38 cellular contexts compared by ENCODE assay signal in the genomic region with DNA sequence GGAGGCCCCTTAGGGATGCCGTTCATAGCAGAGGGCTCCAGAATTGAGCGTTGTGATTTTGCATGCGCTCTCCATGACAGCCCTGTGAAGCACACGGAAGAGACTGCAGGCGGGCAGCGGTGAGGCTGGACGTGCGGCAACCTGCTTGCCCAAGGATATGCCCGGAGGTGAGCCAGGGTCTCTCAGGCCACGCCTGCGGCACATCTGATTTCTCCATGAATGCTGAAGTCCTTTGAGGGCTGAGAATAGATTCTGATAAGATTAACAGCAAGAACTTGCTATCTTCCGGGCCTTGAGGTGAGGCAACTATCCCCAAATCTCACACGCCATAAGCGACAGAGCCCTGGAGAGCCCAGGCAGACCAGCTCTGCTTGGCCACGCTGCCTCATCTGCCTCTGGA. TPM values are rescaled to one million over a fixed set of nuclear protein-coding genes. Genes with fewer than 3 reads are reported as not detected.
"Had no signal": no experiment of that assay in that cellular context is flagged by ENCODE, and none has a peak within 500 bp of the region (broad histone marks: within the 10 kb centered on the region; RNA-seq: fewer than 3 reads in every experiment).

No MANE protein-coding gene starts in this region.

- ATAC-seq: activated CD8-positive, alpha-beta T cell treated with anti-CD3 and anti-CD28 coated beads for 36 hours; activated naive CD4-positive, alpha-beta T cell treated with anti-CD3 and anti-CD28 coated beads, Interleukin-2, amount 50 U/mL, for 72 hours; activated T-cell treated with anti-CD3 and anti-CD28 coated beads, Interleukin-2, amount 50 U/mL, for 4 hours; activated T-cell treated with anti-CD3 and anti-CD28 coated beads, Interleukin-2, amount 50 U/mL, for 72 hours; activated T-helper 17 cell treated with anti-CD3 and anti-CD28 coated beads, Interleukin-2, amount 50 U/mL, for 72 hours; body of pancreas had no signal

- H3K4me1 ChIP-seq: adrenal gland, breast epithelium had no signal

- H3K36me3 Mint-ChIP-seq: activated CD4-positive, alpha-beta memory T cell treated with anti-CD3 and anti-CD28 coated beads for 36 hours; activated naive CD4-positive, alpha-beta T cell treated with anti-CD3 and anti-CD28 coated beads, Interleukin-2, amount 50 U/mL, for 72 hours; activated naive CD8-positive, alpha-beta T cell treated with anti-CD3 and anti-CD28 coated beads for 36 hours had no signal

- H3K4me3 Mint-ChIP-seq: activated B cell treated with CpG ODN at 0.5 μM for 24 hours; activated CD4-positive, alpha-beta memory T cell treated with anti-CD3 and anti-CD28 coated beads for 36 hours; activated CD4-positive, alpha-beta T cell treated with anti-CD3 and anti-CD28 coated beads, Interleukin-2, amount 10 ng/mL, durations not matched to agents 24 days and 14 days; activated CD8-positive, alpha-beta T cell treated with anti-CD3 and anti-CD28 coated beads for 36 hours; activated naive CD4-positive, alpha-beta T cell treated with anti-CD3 and anti-CD28 coated beads for 36 hours; activated naive CD8-positive, alpha-beta T cell treated with anti-CD3 and anti-CD28 coated beads for 36 hours; activated T-cell treated with anti-CD3 and anti-CD28 coated beads, Interleukin-2, amount 50 U/mL, for 4 hours; activated T-cell treated with anti-CD3 and anti-CD28 coated beads, Interleukin-2, amount 50 U/mL, for 72 hours; activated T-helper 1 cell treated with anti-CD3 and anti-CD28 coated beads, Interleukin-12 subunit alpha, Interleukin-12 subunit beta, Interleukin-2, Interleukin-4 antibody, amounts not matched to agents 30 ng/mL and 10 ng/mL and 1 ng/mL, durations not matched to agents 14 hours and 24 hours and 36 hours; activated T-helper 17 cell treated with anti-CD3 and anti-CD28 coated beads, Interleukin-2, amount 50 U/mL, for 72 hours; T-helper 1 cell treated with Interleukin-12 subunit alpha and Interleukin-12 subunit beta and Interleukin-4 antibody, amounts not matched to agents 30 μg/mL and 1 μg/mL, for 36 hours; T-helper 2 cell treated with Interferon-gamma antibody and Interleukin-4, amounts not matched to agents 5 μg/mL and 100 μg/mL, for 36 hours had no signal

- H3K4me3 ChIP-seq: adrenal gland, body of pancreas, breast epithelium had no signal

- H3K27me3 Mint-ChIP-seq: activated B cell treated with CpG ODN at 0.5 μM for 24 hours; activated CD4-positive, alpha-beta memory T cell treated with anti-CD3 and anti-CD28 coated beads for 36 hours; activated CD4-positive, alpha-beta T cell treated with anti-CD3 and anti-CD28 coated beads, Interleukin-2, amount 10 ng/mL, durations not matched to agents 24 days and 14 days; activated CD8-positive, alpha-beta T cell treated with anti-CD3 and anti-CD28 coated beads for 36 hours; activated naive CD8-positive, alpha-beta T cell treated with anti-CD3 and anti-CD28 coated beads for 36 hours; activated T-helper 17 cell treated with anti-CD3 and anti-CD28 coated beads, Interleukin-2, amount 50 U/mL, for 72 hours had no signal

- H3K27ac Mint-ChIP-seq: activated B cell treated with CpG ODN at 0.5 μM for 24 hours; activated CD4-positive, alpha-beta memory T cell treated with anti-CD3 and anti-CD28 coated beads for 36 hours; activated CD4-positive, alpha-beta T cell treated with anti-CD3 and anti-CD28 coated beads, Interleukin-2, amount 10 ng/mL, durations not matched to agents 24 days and 14 days; activated CD8-positive, alpha-beta T cell treated with anti-CD3 and anti-CD28 coated beads for 36 hours; activated naive CD4-positive, alpha-beta T cell treated with anti-CD3 and anti-CD28 coated beads for 36 hours; activated naive CD4-positive, alpha-beta T cell treated with anti-CD3 and anti-CD28 coated beads, Interleukin-2, amount 50 U/mL, for 72 hours; activated naive CD8-positive, alpha-beta T cell treated with anti-CD3 and anti-CD28 coated beads for 36 hours; activated T-cell treated with anti-CD3 and anti-CD28 coated beads, Interleukin-2, amount 50 U/mL, for 72 hours; activated T-helper 1 cell treated with anti-CD3 and anti-CD28 coated beads, Interleukin-12 subunit alpha, Interleukin-12 subunit beta, Interleukin-2, Interleukin-4 antibody, amounts not matched to agents 30 ng/mL and 10 ng/mL and 1 ng/mL, durations not matched to agents 14 hours and 24 hours and 36 hours; activated T-helper 17 cell treated with anti-CD3 and anti-CD28 coated beads, Interleukin-2, amount 50 U/mL, for 72 hours; T-helper 1 cell treated with Interleukin-12 subunit alpha and Interleukin-12 subunit beta and Interleukin-4 antibody, amounts not matched to agents 30 μg/mL and 1 μg/mL, for 36 hours; T-helper 2 cell treated with Interferon-gamma antibody and Interleukin-4, amounts not matched to agents 5 μg/mL and 100 μg/mL, for 36 hours had no signal

- H3K9me3 ChIP-seq: adrenal gland, body of pancreas, breast epithelium had no signal

- H3K36me3 ChIP-seq: adrenal gland, brain microvascular endothelial cell, breast epithelium had no signal

- H3K4me1 Mint-ChIP-seq: activated B cell treated with CpG ODN at 0.5 μM for 24 hours; activated CD4-positive, alpha-beta T cell treated with anti-CD3 and anti-CD28 coated beads, Interleukin-2, amount 10 ng/mL, durations not matched to agents 24 days and 14 days; activated naive CD8-positive, alpha-beta T cell treated with anti-CD3 and anti-CD28 coated beads for 36 hours; activated T-helper 17 cell treated with anti-CD3 and anti-CD28 coated beads, Interleukin-2, amount 50 U/mL, for 72 hours had no signal

- H3K9me3 Mint-ChIP-seq: activated B cell treated with CpG ODN at 0.5 μM for 24 hours; activated CD4-positive, alpha-beta memory T cell treated with anti-CD3 and anti-CD28 coated beads for 36 hours; activated CD4-positive, alpha-beta T cell treated with anti-CD3 and anti-CD28 coated beads, Interleukin-2, amount 10 ng/mL, durations not matched to agents 24 days and 14 days; activated CD8-positive, alpha-beta T cell treated with anti-CD3 and anti-CD28 coated beads for 36 hours; activated naive CD4-positive, alpha-beta T cell treated with anti-CD3 and anti-CD28 coated beads for 36 hours; activated naive CD4-positive, alpha-beta T cell treated with anti-CD3 and anti-CD28 coated beads, Interleukin-2, amount 50 U/mL, for 72 hours; activated naive CD8-positive, alpha-beta T cell treated with anti-CD3 and anti-CD28 coated beads for 36 hours; activated T-cell treated with anti-CD3 and anti-CD28 coated beads, Interleukin-2, amount 50 U/mL, for 4 hours; activated T-cell treated with anti-CD3 and anti-CD28 coated beads, Interleukin-2, amount 50 U/mL, for 72 hours; activated T-helper 1 cell treated with anti-CD3 and anti-CD28 coated beads, Interleukin-12 subunit alpha, Interleukin-12 subunit beta, Interleukin-2, Interleukin-4 antibody, amounts not matched to agents 30 ng/mL and 10 ng/mL and 1 ng/mL, durations not matched to agents 14 hours and 24 hours and 36 hours; activated T-helper 17 cell treated with anti-CD3 and anti-CD28 coated beads, Interleukin-2, amount 50 U/mL, for 72 hours; T-helper 1 cell treated with Interleukin-12 subunit alpha and Interleukin-12 subunit beta and Interleukin-4 antibody, amounts not matched to agents 30 μg/mL and 1 μg/mL, for 36 hours; T-helper 2 cell treated with Interferon-gamma antibody and Interleukin-4, amounts not matched to agents 5 μg/mL and 100 μg/mL, for 36 hours had no signal

- DNase-seq: activated B cell treated with CpG ODN at 0.5 μM for 24 hours; activated CD4-positive, alpha-beta memory T cell treated with anti-CD3 and anti-CD28 coated beads for 36 hours; activated CD4-positive, alpha-beta T cell treated with anti-CD3 and anti-CD28 coated beads for 4 hours; activated CD4-positive, alpha-beta T cell treated with anti-CD3 and anti-CD28 coated beads, Interleukin-2, amount 10 ng/mL, durations not matched to agents 24 days and 14 days; activated CD4-positive, alpha-beta T cell treated with anti-CD3 and anti-CD28 coated beads, Interleukin-2, amount 50 U/mL, for 1 hour; activated CD4-positive, alpha-beta T cell treated with anti-CD3 and anti-CD28 coated beads, Interleukin-2, amount 50 U/mL, for 4 hours; activated CD4-positive, CD25-positive, alpha-beta regulatory T cell treated with anti-CD3 and anti-CD28 coated beads, Interleukin-2, amount 50 U/mL, for 72 hours; activated CD8-positive, alpha-beta memory T cell treated with anti-CD3 and anti-CD28 coated beads, Interleukin-2, amount 50 U/mL, for 4 hours; activated CD8-positive, alpha-beta T cell treated with anti-CD3 and anti-CD28 coated beads for 36 hours; activated effector memory CD4-positive, alpha-beta T cell treated with anti-CD3 and anti-CD28 coated beads, Interleukin-2, amount 50 U/mL, for 16 hours; activated gamma-delta T cell treated with Interleukin-2 at 50 U/mL for 16 hours; activated naive CD4-positive, alpha-beta T cell; activated naive CD4-positive, alpha-beta T cell treated with anti-CD3 and anti-CD28 coated beads for 36 hours; activated naive CD4-positive, alpha-beta T cell treated with anti-CD3 and anti-CD28 coated beads, Interleukin-2, amount 50 U/mL, for 16 hours; activated naive CD8-positive, alpha-beta T cell treated with anti-CD3 and anti-CD28 coated beads for 36 hours; activated T-cell treated with anti-CD3 and anti-CD28 coated beads for 4 hours; activated T-cell treated with anti-CD3 and anti-CD28 coated beads, Interleukin-2, amount 50 U/mL, for 1 hour; activated T-cell treated with anti-CD3 and anti-CD28 coated beads, Interleukin-2, amount 50 U/mL, for 4 hours; activated T-cell treated with anti-CD3 and anti-CD28 coated beads, Interleukin-2, amount 50 U/mL, for 72 hours; adrenal gland; amniotic stem cell; aorta; body of pancreas; brain microvascular endothelial cell; central memory CD4-positive, alpha-beta T cell; T-helper 1 cell; T-helper 2 cell; T-helper 9 cell had no signal

- H3K27ac ChIP-seq: adrenal gland, body of pancreas, brain microvascular endothelial cell, breast epithelium, VCaP had no signal

- H3K27me3 ChIP-seq: adrenal gland, body of pancreas, brain microvascular endothelial cell, breast epithelium had no signal

RNA-seq across cellular contexts. Expression of a gene that starts 55.6 kb away (rescaled TPM):
- total RNA-seq: activated B cell treated with CpG ODN at 0.5 μM for 24 hours; activated CD4-positive, alpha-beta memory T cell treated with anti-CD3 and anti-CD28 coated beads for 36 hours; activated CD4-positive, alpha-beta T cell treated with anti-CD3 and anti-CD28 coated beads, Interleukin-2, amount 10 ng/mL, durations not matched to agents 24 days and 14 days; activated CD8-positive, alpha-beta memory T cell treated with anti-CD3 and anti-CD28 coated beads for 36 hours; activated CD8-positive, alpha-beta T cell treated with anti-CD3 and anti-CD28 coated beads for 36 hours; activated naive CD4-positive, alpha-beta T cell treated with anti-CD3 and anti-CD28 coated beads for 36 hours; activated naive CD4-positive, alpha-beta T cell treated with anti-CD3 and anti-CD28 coated beads, Interleukin-2, amount 50 U/mL, for 72 hours; activated naive CD8-positive, alpha-beta T cell treated with anti-CD3 and anti-CD28 coated beads for 36 hours; activated T-cell treated with anti-CD3 and anti-CD28 coated beads, Interleukin-2, amount 50 U/mL, for 72 hours; activated T-helper 1 cell treated with anti-CD3 and anti-CD28 coated beads, Interleukin-12 subunit alpha, Interleukin-12 subunit beta, Interleukin-2, Interleukin-4 antibody, amounts not matched to agents 30 ng/mL and 10 ng/mL and 1 ng/mL, durations not matched to agents 14 hours and 24 hours and 36 hours; activated T-helper 17 cell treated with anti-CD3 and anti-CD28 coated beads, Interleukin-2, amount 50 U/mL, for 72 hours had no signal

RNA-seq across cellular contexts. Expression of a gene that starts 57.7 kb away (rescaled TPM):
- total RNA-seq: activated B cell treated with CpG ODN at 0.5 μM for 24 hours; activated CD4-positive, alpha-beta memory T cell treated with anti-CD3 and anti-CD28 coated beads for 36 hours; activated CD4-positive, alpha-beta T cell treated with anti-CD3 and anti-CD28 coated beads, Interleukin-2, amount 10 ng/mL, durations not matched to agents 24 days and 14 days; activated CD8-positive, alpha-beta memory T cell treated with anti-CD3 and anti-CD28 coated beads for 36 hours; activated CD8-positive, alpha-beta T cell treated with anti-CD3 and anti-CD28 coated beads for 36 hours; activated naive CD4-positive, alpha-beta T cell treated with anti-CD3 and anti-CD28 coated beads for 36 hours; activated naive CD4-positive, alpha-beta T cell treated with anti-CD3 and anti-CD28 coated beads, Interleukin-2, amount 50 U/mL, for 72 hours; activated naive CD8-positive, alpha-beta T cell treated with anti-CD3 and anti-CD28 coated beads for 36 hours; activated T-cell treated with anti-CD3 and anti-CD28 coated beads, Interleukin-2, amount 50 U/mL, for 4 hours; activated T-cell treated with anti-CD3 and anti-CD28 coated beads, Interleukin-2, amount 50 U/mL, for 72 hours; activated T-helper 1 cell treated with anti-CD3 and anti-CD28 coated beads, Interleukin-12 subunit alpha, Interleukin-12 subunit beta, Interleukin-2, Interleukin-4 antibody, amounts not matched to agents 30 ng/mL and 10 ng/mL and 1 ng/mL, durations not matched to agents 14 hours and 24 hours and 36 hours; activated T-helper 17 cell treated with anti-CD3 and anti-CD28 coated beads, Interleukin-2, amount 50 U/mL, for 72 hours; adrenal gland; aorta; astrocyte; body of pancreas; breast epithelium; cardiac septum had no signal
- polyA plus RNA-seq: adrenal gland, aorta had no signal
